In genomic region chr11:19895776-19896175, GRCh38 we compare ENCODE assay signal across 15 cellular contexts.
DNase-seq lines count a peak whose midpoint lies in the region; ATAC-seq and TF ChIP-seq lines count a peak whose summit lies in the region.
"Had no signal": no experiment of that assay in that cellular context is flagged by ENCODE, and none has a peak within 500 bp of the region (broad histone marks: within the 10 kb centered on the region; RNA-seq: fewer than 3 reads in every experiment).

No MANE protein-coding gene starts in this region.

- no peak overlapping the region for H4K5ac ChIP-seq in mesendoderm (ENCODE audit: low read length)

- H3K4me3 Mint-ChIP-seq in natural killer cell: no peak overlapping the region

- H3K27ac Mint-ChIP-seq in natural killer cell: no peak overlapping the region

- no peak overlapping the region for H3K4me3 ChIP-seq in HEK293 (ENCODE audit: low read depth, low read length)
- H3K4me3 ChIP-seq in RWPE2 (ENCODE audit: severe bottlenecking): no peak overlapping the region
- H3K4me3 ChIP-seq in mesendoderm (ENCODE audit: low read length): no peak overlapping the region
- no peak overlapping the region for H3K4me3 ChIP-seq in sigmoid colon
- H3K4me3 ChIP-seq: A549 had no signal

- no peaks in the 10 kb centered on the region for H3K9me3 Mint-ChIP-seq in natural killer cell

- H3K36me3 ChIP-seq in HEK293 (ENCODE audit: control insufficient read depth in 2 of 2, insufficient read depth in 1 of 2, low read length in 2 of 2) (no peaks in the 10 kb centered on the region), RWPE2 (ENCODE audit: low read depth) (peaks cover 3% of the 10 kb centered on the region; the same call in 1 of the 2 replicates), mesendoderm (ENCODE audit: control insufficient read depth, insufficient read depth, low read length) (no peaks in the 10 kb centered on the region), sigmoid colon (peaks cover 0 to 41% (median 7%) of the 10 kb centered on the region in 4 donors)

- H3K79me2 ChIP-seq in mesendoderm (ENCODE audit: control insufficient read depth, insufficient read depth, low read length): no peaks in the 10 kb centered on the region

- no peaks in the 10 kb centered on the region for H3K79me1 ChIP-seq in mesendoderm (ENCODE audit: low read length)

- H3K9me3 ChIP-seq in HEK293 (ENCODE audit: control insufficient read depth, insufficient read depth, low read depth, low read length): no peaks in the 10 kb centered on the region
- no peaks in the 10 kb centered on the region for H3K9me3 ChIP-seq in RWPE2 (ENCODE audit: severe bottlenecking)
- H3K9me3 ChIP-seq in sigmoid colon: no peaks in the 10 kb centered on the region
- H3K9me3 ChIP-seq: A549 had no signal

- no peak for TF ChIP-seq CTCF in HEK293 (tag by site-specific recombination; IDR thresholded peaks at IDR 0.05)
- TF ChIP-seq CTCF in RWPE2 (IDR thresholded peaks at IDR 0.05; ENCODE audit: poor library complexity, severe bottlenecking): no peak
- TF ChIP-seq CTCF in natural killer cell (IDR thresholded peaks at IDR 0.05): no peak
- TF ChIP-seq CTCF in sigmoid colon (IDR thresholded peaks at IDR 0.05): no peak

- H2BK120ac ChIP-seq in mesendoderm (ENCODE audit: low read depth, low read length): no peak overlapping the region

- H3K4me1 ChIP-seq in HEK293 (ENCODE audit: control insufficient read depth, insufficient read depth, low read length): no peaks in the 10 kb centered on the region
- peaks cover 15% of the 10 kb centered on the region for H3K4me1 ChIP-seq in RWPE2 (ENCODE audit: insufficient read depth, poor library complexity, severe bottlenecking)
- peaks cover 8% of the 10 kb centered on the region for H3K4me1 ChIP-seq in mesendoderm (ENCODE audit: control insufficient read depth, low read depth, low read length)
- H3K4me1 ChIP-seq in sigmoid colon: peaks cover 0 to 29% (median 17%) of the 10 kb centered on the region in 4 donors
- H3K4me1 ChIP-seq: A549 had no signal

- no peak overlapping the region for H3K23ac ChIP-seq in mesendoderm (ENCODE audit: low read length)

- no peak overlapping the region for H2BK15ac ChIP-seq in mesendoderm (replicated peaks; ENCODE audit: low read depth)

- no peak overlapping the region for H3K18ac ChIP-seq in mesendoderm (ENCODE audit: low read length)

- H3K27ac ChIP-seq in HEK293 (ENCODE audit: extremely low read depth, low read depth, low read length) (no peak overlapping the region), RWPE2 (ENCODE audit: poor library complexity, severe bottlenecking) (no peak overlapping the region), mesendoderm (ENCODE audit: low read depth, low read length) (no peak overlapping the region), sigmoid colon (no peak overlapping the region)
- H3K27ac ChIP-seq: A549 had no signal

- no peak overlapping the region for H2AK5ac ChIP-seq in mesendoderm (ENCODE audit: low read length)

- no peak overlapping the region for H2BK5ac ChIP-seq in mesendoderm (ENCODE audit: low read length)

- H3K4me1 Mint-ChIP-seq in natural killer cell: no peaks in the 10 kb centered on the region

- no peak overlapping the region for H3K56ac ChIP-seq in mesendoderm (ENCODE audit: low read length)

- no peaks in the 10 kb centered on the region for H3K27me3 ChIP-seq in RWPE2 (ENCODE audit: insufficient read depth, poor library complexity, severe bottlenecking)
- H3K27me3 ChIP-seq in mesendoderm (ENCODE audit: insufficient read depth, low read length, poor library complexity): no peaks in the 10 kb centered on the region
- H3K27me3 ChIP-seq in sigmoid colon: no peaks in the 10 kb centered on the region

- H4K8ac ChIP-seq in mesendoderm (ENCODE audit: low read depth, low read length): no peak overlapping the region

- no peak for TF ChIP-seq EP300 in sigmoid colon (IDR thresholded peaks at IDR 0.05)

- H3K27me3 Mint-ChIP-seq in natural killer cell (ENCODE audit: low read depth in 2 of 2): peaks cover 0 to 16% of the 10 kb centered on the region in 2 donors

- no peak for TF ChIP-seq POLR2A in sigmoid colon (IDR thresholded peaks at IDR 0.05)

- WGBS in mesendoderm (ENCODE audit: extremely low coverage, insufficient coverage, low lambda C conversion rate): no CpG with 5 or more reads among the region's 5 CpGs
- WGBS in sigmoid colon, 2 donors: 90% methylated on average over 5 of the region's 5 CpGs

- intact Hi-C loops in natural killer cell (cut with micrococcal nuclease): no loop called here
- intact Hi-C loops in sigmoid colon (cut with DNase I): no loop called here

- H3K9ac ChIP-seq in mesendoderm (ENCODE audit: low read length): no peak overlapping the region

- no peaks in the 10 kb centered on the region for H3K36me3 Mint-ChIP-seq in natural killer cell

- CTCF ChIA-PET in HEK293 (lab: Yijun Ruan, JAX): interaction anchor here (0.6 to 1.0 kb wide), 2 partner anchors 119 to 153 kb away, joined by 3 read pairs; no protein-coding TSS in a partner anchor

- H3K4ac ChIP-seq in mesendoderm (ENCODE audit: low read depth, low read length): no peak overlapping the region

- ATAC-seq in RWPE2 (ENCODE audit: low read depth): peak; percentile 98
- ATAC-seq in esophagus mucosa: peak; percentile 58
- no peak for ATAC-seq in natural killer cell
- ATAC-seq: A549 had no signal

- POLR2A ChIA-PET in HEK293 (lab: Yijun Ruan, JAX): no interaction called here

- no peak for DNase-seq in RWPE2 (ENCODE audit: low spot score)
- DNase-seq in mesendoderm: peak; percentile 30
- no peak for DNase-seq in natural killer cell
- no peak for DNase-seq in sigmoid colon
- no peak for DNase-seq in NCI-H774 (lab: John Stamatoyannopoulos, UW)
- DNase-seq: C1 segment of cervical spinal cord, DMS 273 treated with DMSO at 0.1 percent for 48 hours, H7, IMR-90, NCI-H1105 treated with DMSO at 0.1 percent for 48 hours, NCI-H1694 treated with DMSO at 0.1 percent for 48 hours, NCI-H446 treated with DMSO at 0.1 percent for 48 hours had no signal

- no peak overlapping the region for H3K4me2 ChIP-seq in mesendoderm (ENCODE audit: low read length)
- H3K4me2 ChIP-seq: A549 had no signal

TF ChIP-seq in HEK293, 187 proteins besides CTCF, POLR2A, EP300 and RAD21:
- TF ChIP-seq ZNF830 (tag by site-specific recombination; IDR thresholded peaks at IDR 0.05; ENCODE audit: low read depth) (no peak), SCRT2 (tag by site-specific recombination; IDR thresholded peaks at IDR 0.05) (peak; percentile 80)

Comparison
In these comparisons a context has a peak if more than half of its experiments do, and no peak if none do; other contexts are left out.
1. ATAC-seq: peak in RWPE2 (single experiment) and esophagus mucosa (single experiment); none in natural killer cell (0 of 3).